12 cellular contexts compared by ENCODE assay signal in genomic region chr14:103548463-103549351, GRCh38. TPM values are rescaled to one million over a fixed set of nuclear protein-coding genes. Genes with fewer than 3 reads are reported as not detected.
DNase-seq lines count a peak whose midpoint lies in the region; ATAC-seq, FAIRE-seq and TF ChIP-seq lines count a peak whose summit lies in the region.
"Had no signal": no experiment of that assay in that cellular context is flagged by ENCODE, and none has a peak within 500 bp of the region (broad histone marks: within the 10 kb centered on the region; RNA-seq: fewer than 3 reads in every experiment).

No MANE protein-coding gene starts in this region.

- peak overlapping the region in 3 of 11 experiments; percentile 8 to 70 (median 63); a peak in 4 of 22 replicates for H3K27ac ChIP-seq in BLaER1 treated with 17β-estradiol and CSF1 and Interleukin-3, amounts not matched to agents 10 nM and 100 nM
- H3K27ac ChIP-seq in H1 (ENCODE audit: low read depth, low read length) (0 out of 2 replicates have a peak overlapping the region, but pooled peaks have one; percentile 11), neuronal stem cell (replicated peaks; ENCODE audit: low read length) (no peak overlapping the region), MM.1S (ENCODE audit: low read length) (no peak overlapping the region)

- ATAC-seq in HG03175 (IDR thresholded peaks at IDR 0.05; ENCODE audit: unreplicated experiment) = no peak

- no peak for TF ChIP-seq POLR2A in H1 (IDR thresholded peaks at IDR 0.05; ENCODE audit: control extremely low read depth in 1 of 2, low read depth in 2 of 2, low read length in 2 of 2)

- H3K23me2 ChIP-seq in H1 (ENCODE audit: low read depth, low read length) = no peaks in the 10 kb centered on the region

- H3K4ac ChIP-seq in H1 (replicated peaks; ENCODE audit: insufficient read length, low read depth, low read length) (no peak overlapping the region), neuronal stem cell (ENCODE audit: low read length) (peak overlapping the region; percentile 76)

- TF ChIP-seq RAD21 in H1 (IDR thresholded peaks at IDR 0.05 in 1 of 2, conservative IDR thresholded peaks at IDR 0.05 in 1 of 2; ENCODE audit: low read depth in 2 of 2, low read length in 2 of 2) = no peak

- H2BK20ac ChIP-seq in H1 (ENCODE audit: low read length) = no peak overlapping the region

- H3K4me2 ChIP-seq in BLaER1 treated with 17β-estradiol and CSF1 and Interleukin-3, amounts not matched to agents 10 nM and 100 nM = peak overlapping the region; percentile 60 to 98 (median 92)
- H3K4me2 ChIP-seq in H1 (ENCODE audit: insufficient read depth in 1 of 2, low read depth in 2 of 2, low read length in 2 of 2) (no peak overlapping the region), neuronal stem cell (ENCODE audit: insufficient read depth, low read length, poor library complexity, severe bottlenecking) (no peak overlapping the region), MM.1S (ENCODE audit: low read depth, low read length) (no peak overlapping the region)

- 92% methylated on average over 25 of the region's 27 CpGs; no CpG with 5 or more reads in 1 of the 2 experiments for WGBS in H1 (ENCODE audit: extremely low coverage in 1 of 2, insufficient coverage in 1 of 2, insufficient read length in 1 of 2, insufficient replicate concordance in 2 of 2, low coverage in 1 of 2, low lambda C conversion rate in 2 of 2, missing lambda C conversion rate in 1 of 2), 2 experiments
- WGBS in neuronal stem cell (ENCODE audit: extremely low coverage in 2 of 2, insufficient read length in 2 of 2, insufficient replicate concordance in 1 of 2), 2 donors = no CpG with 5 or more reads among the region's 27 CpGs

- H2BK120ac ChIP-seq in H1 (replicated peaks; ENCODE audit: low read depth, low read length) = no peak overlapping the region
- peak overlapping the region; percentile 81 for H2BK120ac ChIP-seq in neuronal stem cell (ENCODE audit: low read depth, low read length)

- H3K79me1 ChIP-seq in H1 (ENCODE audit: low read depth, low read length) (no peaks in the 10 kb centered on the region), neuronal stem cell (ENCODE audit: low read depth, low read length) (peaks cover 11% of the 10 kb centered on the region)

- peaks cover 39 to 100% (median 97%) of the 10 kb centered on the region in 11 experiments for H4K20me1 ChIP-seq in BLaER1 treated with 17β-estradiol and CSF1 and Interleukin-3, amounts not matched to agents 10 nM and 100 nM
- H4K20me1 ChIP-seq in H1 (replicated peaks in 1 of 2; ENCODE audit: control insufficient read depth in 1 of 2, insufficient read depth in 2 of 2, low read length in 2 of 2) = peaks cover 0 to 4% of the 10 kb centered on the region in 2 experiments
- H4K20me1 ChIP-seq in MM.1S (ENCODE audit: insufficient read depth, low read length) = no peaks in the 10 kb centered on the region

- no peaks in the 10 kb centered on the region for H3F3A ChIP-seq in MM.1S (ENCODE audit: insufficient read depth, low read length)

- H3K79me2 ChIP-seq in H1 (ENCODE audit: control insufficient read depth in 1 of 2, insufficient read depth in 2 of 2, low read length in 2 of 2) (no peaks in the 10 kb centered on the region), MM.1S (ENCODE audit: low read length) (no peaks in the 10 kb centered on the region)

- H3K9me2 ChIP-seq in MM.1S (replicated peaks; ENCODE audit: insufficient read depth, low read length) = no peaks in the 10 kb centered on the region

- H3K18ac ChIP-seq in H1 (ENCODE audit: extremely low read depth, low read length) (no peak overlapping the region), neuronal stem cell (ENCODE audit: low read length) (peak overlapping the region; percentile 55)

- no peak for FAIRE-seq in H1 (lab: Jason Lieb, UNC)

- POLR2A ChIA-PET in H1 (lab: Charles Lee; ENCODE audit: partially characterized antibody) = interaction anchor here (0.9 to 29.8 kb wide), 6 partner anchors 9 to 38 kb away, joined by 3 to 844 read pairs (median 6); partner anchors contain the start of genes BAG5, CKB and COA8

- no peaks in the 10 kb centered on the region for H3K9me3 ChIP-seq in BLaER1 treated with 17β-estradiol and CSF1 and Interleukin-3, amounts not matched to agents 10 nM and 100 nM (replicated peaks in 1 of 11)
- no peaks in the 10 kb centered on the region for H3K9me3 ChIP-seq in H1 (ENCODE audit: insufficient read depth in 2 of 2, low read depth in 1 of 2, low read length in 1 of 2)
- H3K9me3 ChIP-seq in neuronal stem cell (replicated peaks in 1 of 2; ENCODE audit: control insufficient read depth in 2 of 2, insufficient read depth in 1 of 2, low read depth in 1 of 2, low read length in 2 of 2) = no peaks in the 10 kb centered on the region
- H3K9me3 ChIP-seq in MM.1S (replicated peaks; ENCODE audit: insufficient read depth, low read length) = no peaks in the 10 kb centered on the region
- H3K9me3 ChIP-seq: SJCRH30, suprapubic skin had no signal

- H4K8ac ChIP-seq in H1 (ENCODE audit: extremely low read depth, insufficient read depth, low read length) (peak overlapping the region; percentile 44; the same call in 1 of the 2 replicates), neuronal stem cell (ENCODE audit: low read depth, low read length) (peak overlapping the region; percentile 65)

- no peak for TF ChIP-seq CTCF in H1 (IDR thresholded peaks at IDR 0.05; ENCODE audit: control extremely low read depth in 1 of 3, insufficient read depth in 1 of 3, low read depth in 1 of 3, low read length in 3 of 3)
- no peak for TF ChIP-seq CTCF in MM.1S (IDR thresholded peaks at IDR 0.05; ENCODE audit: low read length)

- H4K91ac ChIP-seq in H1 (replicated peaks; ENCODE audit: insufficient read length, low read length) (peak overlapping the region; percentile 15), neuronal stem cell (ENCODE audit: low read depth, low read length, poor library complexity) (peak overlapping the region; percentile 79)

- H3K9ac ChIP-seq in BLaER1 treated with 17β-estradiol and CSF1 and Interleukin-3, amounts not matched to agents 10 nM and 100 nM = peak overlapping the region in 6 of 11 experiments; percentile 17 to 71 (median 67); a peak in 8 of 22 replicates
- no peak overlapping the region for H3K9ac ChIP-seq in H1 (replicated peaks in 1 of 4; ENCODE audit: extremely low read depth in 1 of 4, low read depth in 3 of 4, low read length in 3 of 4)
- no peak overlapping the region for H3K9ac ChIP-seq in neuronal stem cell (ENCODE audit: low read depth, low read length, poor library complexity)
- H3K9ac ChIP-seq in MM.1S (ENCODE audit: low read length) = no peak overlapping the region

- no peak for TF ChIP-seq EP300 in H1 (IDR thresholded peaks at IDR 0.05; ENCODE audit: borderline replicate concordance in 1 of 2, low read depth in 2 of 2, low read length in 2 of 2)

- H2BK15ac ChIP-seq in H1 (ENCODE audit: low read length) = peak overlapping the region; percentile 95
- H2BK15ac ChIP-seq in neuronal stem cell (ENCODE audit: low read length) = peak overlapping the region; percentile 96

- H3K14ac ChIP-seq in H1 (ENCODE audit: insufficient read length) (no peak overlapping the region), neuronal stem cell (ENCODE audit: low read length) (no peak overlapping the region)

- peaks cover 0 to 13% (median 0%) of the 10 kb centered on the region in 11 experiments; a peak in 5 of 22 replicates for H3K27me3 ChIP-seq in BLaER1 treated with 17β-estradiol and CSF1 and Interleukin-3, amounts not matched to agents 10 nM and 100 nM
- H3K27me3 ChIP-seq in H1 (replicated peaks in 1 of 4; ENCODE audit: control insufficient read depth in 3 of 4, extremely low read depth in 1 of 4, insufficient read depth in 3 of 4, low read length in 3 of 4) = no peaks in the 10 kb centered on the region
- no peaks in the 10 kb centered on the region for H3K27me3 ChIP-seq in neuronal stem cell (ENCODE audit: control insufficient read depth in 3 of 3, insufficient read depth in 3 of 3, low read depth in 1 of 3, low read length in 3 of 3)
- no peaks in the 10 kb centered on the region for H3K27me3 ChIP-seq in MM.1S (replicated peaks; ENCODE audit: insufficient read depth, low read length)
- H3K27me3 ChIP-seq: SJCRH30, suprapubic skin had no signal

- no peak overlapping the region; the same call in 1 of the 2 replicates for H2AK5ac ChIP-seq in H1 (ENCODE audit: low read depth, low read length)
- H2AK5ac ChIP-seq in neuronal stem cell (ENCODE audit: low read depth, low read length) = peak overlapping the region; percentile 72

- H2AFZ ChIP-seq in H1 (ENCODE audit: low read length) (no peak overlapping the region), neuronal stem cell (ENCODE audit: low read length) (no peak overlapping the region), MM.1S (ENCODE audit: low read length) (no peak overlapping the region)

- no peak overlapping the region for H3K56ac ChIP-seq in H1 (replicated peaks; ENCODE audit: insufficient read length, low read depth, low read length)

- H3K23ac ChIP-seq in H1 (ENCODE audit: insufficient read length) (no peak overlapping the region), neuronal stem cell (ENCODE audit: low read depth, low read length, poor library complexity) (peak overlapping the region; percentile 65)

- H2BK5ac ChIP-seq in H1 (ENCODE audit: low read depth, low read length) (peak overlapping the region; percentile 35; the same call in 1 of the 2 replicates), neuronal stem cell (ENCODE audit: low read length) (peak overlapping the region; percentile 78)

- H2BK12ac ChIP-seq in H1 (ENCODE audit: low read depth, low read length) (no peak overlapping the region; the same call in 1 of the 2 replicates), neuronal stem cell (ENCODE audit: low read length) (peak overlapping the region; percentile 94)

- peaks cover 66 to 93% (median 87%) of the 10 kb centered on the region in 10 experiments for H3K4me1 ChIP-seq in BLaER1 treated with 17β-estradiol and CSF1 and Interleukin-3, amounts not matched to agents 10 nM and 100 nM
- H3K4me1 ChIP-seq in H1 (replicated peaks in 1 of 4; ENCODE audit: control insufficient read depth in 3 of 4, insufficient read depth in 4 of 4, low read length in 3 of 4) (peaks cover 0 to 8% (median 6%) of the 10 kb centered on the region in 4 experiments; a peak in 6 of 7 replicates), neuronal stem cell (ENCODE audit: control insufficient read depth in 2 of 2, insufficient read depth in 1 of 2, low read depth in 1 of 2, low read length in 2 of 2) (peaks cover 16 to 36% of the 10 kb centered on the region in 2 donors), MM.1S (ENCODE audit: low read length) (no peaks in the 10 kb centered on the region)

- H3K4me3 ChIP-seq in BLaER1 treated with 17β-estradiol and CSF1 and Interleukin-3, amounts not matched to agents 10 nM and 100 nM = no peak overlapping the region; a peak in 1 of 20 replicates
- H3K4me3 ChIP-seq in H1 (ENCODE audit: extremely low read depth in 1 of 4, insufficient read depth in 2 of 4, low read depth in 3 of 4, low read length in 4 of 4) (no peak overlapping the region), neuronal stem cell (ENCODE audit: low read length in 2 of 2) (no peak overlapping the region), MM.1S (ENCODE audit: low read length) (no peak overlapping the region)
- H3K4me3 ChIP-seq: SJCRH30, suprapubic skin had no signal

- DNase-seq in H1 (ENCODE audit: low read depth in 1 of 2, low spot score in 2 of 2) = no peak
- DNase-seq in neuronal stem cell (ENCODE audit: low spot score) = no peak
- DNase-seq in stimulated activated CD4-positive, alpha-beta T cell treated with anti-CD3 and anti-CD28 coated beads, Interleukin-1b, Interleukin-23, amount 100 ng/mL, for 48 hours = no peak
- DNase-seq in MM.1S = no peak
- DNase-seq: activated CD4-positive, alpha-beta T cell treated with anti-CD3 and anti-CD28 coated beads, Interleukin-2, amount 50 U/mL, for 48 hours; Calu3; GDM1; SJCRH30; stimulated activated CD4-positive, alpha-beta T cell treated with anti-CD3 and anti-CD28 coated beads, Interleukin-12 subunit alpha, Interleukin-12 subunit beta, amount 100 ng/mL, for 4 hours had no signal

- CTCF ChIA-PET in H1 (lab: Charles Lee; ENCODE audit: partially characterized antibody) = interaction anchor here (1.0 to 28.8 kb wide), 9 partner anchors 8 to 306 kb away, joined by 3 to 921 read pairs (median 8); partner anchors contain the start of genes BAG5, CKB and TRMT61A

- no peaks in the 10 kb centered on the region for H3K36me3 ChIP-seq in BLaER1 treated with 17β-estradiol and CSF1 and Interleukin-3, amounts not matched to agents 10 nM and 100 nM
- H3K36me3 ChIP-seq in H1 (ENCODE audit: control insufficient read depth in 2 of 4, insufficient read depth in 4 of 4, low read length in 3 of 4) (no peaks in the 10 kb centered on the region), neuronal stem cell (replicated peaks in 1 of 2; ENCODE audit: control insufficient read depth in 2 of 2, insufficient read depth in 2 of 2, low read length in 2 of 2) (no peaks in the 10 kb centered on the region), MM.1S (replicated peaks; ENCODE audit: insufficient read depth, low read length) (no peaks in the 10 kb centered on the region)
- H3K36me3 ChIP-seq: SJCRH30, suprapubic skin had no signal

- no peak overlapping the region for H4K5ac ChIP-seq in H1 (ENCODE audit: insufficient read length, low read depth, low read length)

RNA-seq across cellular contexts. Expression of gene BAG5, which starts 13.8 kb away (rescaled TPM):
- 29.2 and 29.5 TPM in 2 replicates for total RNA-seq in H1 (2021; fragmentation: NEBNext Ultra II Directional; extraction: Animal tissue kit (Norgen Biotek cat#: 25700))
- polyA plus RNA-seq in H1 (2011; rRNA removed) = 5.9 and 7.4 TPM in 2 replicates
- 8.2 TPM for polyA plus RNA-seq in H1 (2011; cell fraction: cytosol; rRNA removed)
- polyA plus RNA-seq in H1 (2011; cell fraction: nucleus; rRNA removed) = 5.3 TPM
- polyA plus RNA-seq in H1 (2012, experiment 1 of 2) = 13.5 to 26.1 TPM (median 16.6 TPM) in 4 replicates
- 2.3 TPM for polyA plus RNA-seq in H1 (2012, experiment 2 of 2)
- 18.4 TPM for polyA plus RNA-seq in H1 (2013, experiment 1 of 2)
- polyA plus RNA-seq in H1 (2013, experiment 2 of 2) = 17.4 TPM
- 11.8 and 13.3 TPM in 2 replicates for polyA minus RNA-seq in H1 (2011; rRNA and poly(A)+ RNA removed)
- 13.7 TPM for polyA minus RNA-seq in H1 (2011; cell fraction: cytosol; rRNA and poly(A)+ RNA removed)
- polyA minus RNA-seq in H1 (2011; cell fraction: nucleus; rRNA and poly(A)+ RNA removed) = 12.5 TPM
- 11.7 TPM for polyA plus RNA-seq in neuronal stem cell (2013, experiment 1 of 2)
- polyA plus RNA-seq in neuronal stem cell (2013, experiment 2 of 2) = 11.8 TPM

RNA-seq across cellular contexts. Expression of gene COA8, which starts 14.1 kb away (rescaled TPM):
- total RNA-seq in H1 (2021; fragmentation: NEBNext Ultra II Directional; extraction: Animal tissue kit (Norgen Biotek cat#: 25700)) = 35.0 and 35.5 TPM in 2 replicates
- 5.9 and 7.1 TPM in 2 replicates for polyA plus RNA-seq in H1 (2011; rRNA removed)
- 10.9 TPM for polyA plus RNA-seq in H1 (2011; cell fraction: cytosol; rRNA removed)
- polyA plus RNA-seq in H1 (2011; cell fraction: nucleus; rRNA removed) = 12.8 TPM
- 23.7 to 31.1 TPM (median 30.1 TPM) in 4 replicates for polyA plus RNA-seq in H1 (2012, experiment 1 of 2)
- 27.0 TPM for polyA plus RNA-seq in H1 (2012, experiment 2 of 2)
- 31.3 TPM for polyA plus RNA-seq in H1 (2013, experiment 1 of 2)
- polyA plus RNA-seq in H1 (2013, experiment 2 of 2) = 27.9 TPM
- 4.3 and 5.2 TPM in 2 replicates for polyA minus RNA-seq in H1 (2011; rRNA and poly(A)+ RNA removed)
- 8.7 TPM for polyA minus RNA-seq in H1 (2011; cell fraction: cytosol; rRNA and poly(A)+ RNA removed)
- polyA minus RNA-seq in H1 (2011; cell fraction: nucleus; rRNA and poly(A)+ RNA removed) = 18.8 TPM
- 45.8 TPM for polyA plus RNA-seq in neuronal stem cell (2013, experiment 1 of 2)
- polyA plus RNA-seq in neuronal stem cell (2013, experiment 2 of 2) = 47.5 TPM

RNA-seq across cellular contexts. Expression of gene TRMT61A, which starts 19.7 kb away (rescaled TPM):
- total RNA-seq in H1 (2021; fragmentation: NEBNext Ultra II Directional; extraction: Animal tissue kit (Norgen Biotek cat#: 25700)) = 15.1 and 15.8 TPM in 2 replicates
- 19.0 and 29.7 TPM in 2 replicates for polyA plus RNA-seq in H1 (2011; rRNA removed)
- 23.3 TPM for polyA plus RNA-seq in H1 (2011; cell fraction: cytosol; rRNA removed)
- 44.0 TPM for polyA plus RNA-seq in H1 (2011; cell fraction: nucleus; rRNA removed)
- polyA plus RNA-seq in H1 (2012, experiment 1 of 2) = 9.2 to 14.2 TPM (median 13.8 TPM) in 4 replicates
- polyA plus RNA-seq in H1 (2012, experiment 2 of 2) = 11.3 TPM
- 6.8 TPM for polyA plus RNA-seq in H1 (2013, experiment 1 of 2)
- polyA plus RNA-seq in H1 (2013, experiment 2 of 2) = 6.6 TPM
- polyA minus RNA-seq in H1 (2011; rRNA and poly(A)+ RNA removed) = 6.4 and 6.9 TPM in 2 replicates
- 11.2 TPM for polyA minus RNA-seq in H1 (2011; cell fraction: cytosol; rRNA and poly(A)+ RNA removed)
- 26.1 TPM for polyA minus RNA-seq in H1 (2011; cell fraction: nucleus; rRNA and poly(A)+ RNA removed)
- polyA plus RNA-seq in neuronal stem cell (2013, experiment 1 of 2) = 2.1 TPM
- 2.2 TPM for polyA plus RNA-seq in neuronal stem cell (2013, experiment 2 of 2)

RNA-seq across cellular contexts. Expression of gene CKB, which starts 26.1 kb away (rescaled TPM):
- 538 and 572 TPM in 2 replicates for total RNA-seq in H1 (2021; fragmentation: NEBNext Ultra II Directional; extraction: Animal tissue kit (Norgen Biotek cat#: 25700))
- polyA plus RNA-seq in H1 (2011; rRNA removed) = 950 and 1,969 TPM in 2 replicates
- polyA plus RNA-seq in H1 (2011; cell fraction: cytosol; rRNA removed) = 828 TPM
- 1,943 TPM for polyA plus RNA-seq in H1 (2011; cell fraction: nucleus; rRNA removed)
- polyA plus RNA-seq in H1 (2012, experiment 1 of 2) = 757 to 990 TPM (median 908 TPM) in 4 replicates
- polyA plus RNA-seq in H1 (2012, experiment 2 of 2) = 939 TPM
- 514 TPM for polyA plus RNA-seq in H1 (2013, experiment 1 of 2)
- polyA plus RNA-seq in H1 (2013, experiment 2 of 2) = 503 TPM
- 153 and 156 TPM in 2 replicates for polyA minus RNA-seq in H1 (2011; rRNA and poly(A)+ RNA removed)
- 356 TPM for polyA minus RNA-seq in H1 (2011; cell fraction: cytosol; rRNA and poly(A)+ RNA removed)
- 378 TPM for polyA minus RNA-seq in H1 (2011; cell fraction: nucleus; rRNA and poly(A)+ RNA removed)
- polyA plus RNA-seq in neuronal stem cell (2013, experiment 1 of 2) = 418 TPM
- polyA plus RNA-seq in neuronal stem cell (2013, experiment 2 of 2) = 412 TPM

Comparison
In these comparisons a context has a peak if more than half of its experiments do, and no peak if none do; other contexts are left out.
1. H3K4me2 ChIP-seq: peak in BLaER1 treated with 17β-estradiol and CSF1 and Interleukin-3, amounts not matched to agents 10 nM and 100 nM (11 of 11); none in H1 (0 of 2), neuronal stem cell (single experiment) and MM.1S (single experiment).
2. H3K9ac ChIP-seq: peak in BLaER1 treated with 17β-estradiol and CSF1 and Interleukin-3, amounts not matched to agents 10 nM and 100 nM (6 of 11); none in H1 (0 of 4), neuronal stem cell (single experiment) and MM.1S (single experiment).